In genomic region chr22:25362215-25362882, GRCh38 we compare ENCODE assay signal across 8 cellular contexts.
DNase-seq lines count a peak whose midpoint lies in the region; ATAC-seq, FAIRE-seq and TF ChIP-seq lines count a peak whose summit lies in the region.

No MANE protein-coding gene starts in this region.

- peak; percentile 95 for TF ChIP-seq CTCF in AG09309 (IDR thresholded peaks at IDR 0.05; ENCODE audit: control insufficient read depth, insufficient read depth, low read depth, low read length, missing control alignments)
- TF ChIP-seq CTCF in PC-3 (conservative IDR thresholded peaks at IDR 0.05; ENCODE audit: low read depth, low read length), result peak; percentile 83
- TF ChIP-seq CTCF in fibroblast of the aortic adventitia (IDR thresholded peaks at IDR 0.05; ENCODE audit: insufficient read depth, low read length), result peak; percentile 89
- no peak for TF ChIP-seq CTCF in omental fat pad (IDR thresholded peaks at IDR 0.05)
- peak; percentile 78 to 88 (median 81) for TF ChIP-seq CTCF in testis (IDR thresholded peaks at IDR 0.05)

- ATAC-seq in PC-3, result peak; percentile 57
- ATAC-seq in omental fat pad (ENCODE audit: low FRiP score), result no peak
- ATAC-seq in GM18861 (IDR thresholded peaks at IDR 0.05; ENCODE audit: unreplicated experiment), result no peak

- 33 to 55% methylated on average over 9 to 15 of the region's 17 CpGs for WGBS in testis, 2 donors

- no peaks in the 10 kb centered on the region for H3F3A ChIP-seq in PC-3 (ENCODE audit: low read length, unreplicated experiment)

- H3K36me3 ChIP-seq in PC-3 (ENCODE audit: low read depth, low read length), result peaks cover 6% of the 10 kb centered on the region; the same call in 1 of the 2 replicates
- no peaks in the 10 kb centered on the region for H3K36me3 ChIP-seq in testis (ENCODE audit: low read depth, missing control alignments)

- no peaks in the 10 kb centered on the region for H3K27me3 ChIP-seq in PC-3 (ENCODE audit: low read length)
- no peaks in the 10 kb centered on the region for H3K27me3 ChIP-seq in testis

- no TSS peak for BruUV-seq in PC-3 (replicated peaks; lab: Mats Ljungman, UMichigan)

- CTCF ChIA-PET in PC-3 (lab: Charles Lee), result no interaction called here

- H3K4me1 ChIP-seq in PC-3 (ENCODE audit: insufficient read depth, low read length) (no peaks in the 10 kb centered on the region), testis (no peaks in the 10 kb centered on the region)

- H3K9me2 ChIP-seq in PC-3 (replicated peaks; ENCODE audit: low read length), result no peaks in the 10 kb centered on the region

- H2AFZ ChIP-seq in PC-3 (ENCODE audit: low read length), result no peak overlapping the region

- H3K9me3 ChIP-seq in PC-3 (ENCODE audit: low read length) (no peaks in the 10 kb centered on the region), testis (no peaks in the 10 kb centered on the region)

- TF ChIP-seq POLR2A in testis (IDR thresholded peaks at IDR 0.05), result no peak

- POLR2A ChIA-PET in PC-3 (lab: Charles Lee; ENCODE audit: unreplicated experiment), result no interaction called here

- H3K27ac ChIP-seq in PC-3 (ENCODE audit: low read length) (no peak overlapping the region), testis (no peak overlapping the region)

- no peak overlapping the region for H3K9ac ChIP-seq in PC-3 (ENCODE audit: low read length)

- DNase-seq in AG09309 (ENCODE audit: low read depth) (no peak), GM19239 (ENCODE audit: insufficient read length, low spot score) (peak; percentile 84), PC-3 (peak; percentile 53), activated T-helper 1 cell treated with Interleukin-2 at 50 U/mL for 16 hours (ENCODE audit: low read depth) (peak; percentile 22), fibroblast of the aortic adventitia (ENCODE audit: low read depth) (peak; percentile 42), omental fat pad (ENCODE audit: low spot score) (peak; percentile 87), testis (peak; percentile 84)

- peak; percentile 76 for FAIRE-seq in GM19239 (lab: Jason Lieb, UNC)

- H3K4me2 ChIP-seq in PC-3 (ENCODE audit: low read length), result no peak overlapping the region

- peaks cover 16% of the 10 kb centered on the region for H3K79me2 ChIP-seq in PC-3 (ENCODE audit: low read length)

- no peaks in the 10 kb centered on the region for H4K20me1 ChIP-seq in PC-3 (ENCODE audit: low read length)

- intact Hi-C loops in PC-3 (cut with micrococcal nuclease) (loop anchor here (10.0 kb wide), 1 partner anchor 82 kb away; no protein-coding TSS in a partner anchor), testis (cut with DNase I; ENCODE audit: low total_unique reads) (no loop called here)

- no peak overlapping the region for H3K4me3 ChIP-seq in AG09309 (ENCODE audit: control insufficient read depth, low read depth, low read length)
- no peak overlapping the region for H3K4me3 ChIP-seq in PC-3 (ENCODE audit: low read length)
- H3K4me3 ChIP-seq in fibroblast of the aortic adventitia (ENCODE audit: low read depth, low read length), result no peak overlapping the region
- H3K4me3 ChIP-seq in testis, result no peak overlapping the region

Comparison
In these comparisons a context has a peak if more than half of its experiments do, and no peak if none do; other contexts are left out.
1. CTCF ChIP-seq: peak in AG09309 (single experiment), PC-3 (single experiment), fibroblast of the aortic adventitia (single experiment) and testis (3 of 3); none in omental fat pad (0 of 3).